8 cellular contexts compared by ENCODE assay signal in genomic region chr14:61456720-61457119, GRCh38.
DNase-seq lines count a peak whose midpoint lies in the region; ATAC-seq and TF ChIP-seq lines count a peak whose summit lies in the region.

No MANE protein-coding gene starts in this region.

- H3K27me3 Mint-ChIP-seq in HFFc6 (ENCODE audit: insufficient read depth), result peaks cover 12% of the 10 kb centered on the region

- TF ChIP-seq POLR2A in spleen (IDR thresholded peaks at IDR 0.05), result no peak

- H3K4me3 ChIP-seq in right atrium auricular region (no peak overlapping the region), spleen (no peak overlapping the region)

- DNase-seq in GM10248 (ENCODE audit: extremely low spot score) (peak; percentile 75), HFFc6 (peak; percentile 48), NCI-H1417 treated with DMSO at 0.1 percent for 48 hours (lab: John Stamatoyannopoulos, UW) (peak; percentile 21), T-helper 2 cell (peak; percentile 43 to 75 (median 70)), amniotic epithelial cell (ENCODE audit: low read depth) (peak; percentile 60), right atrium auricular region (ENCODE audit: low spot score) (peak; percentile 89), spleen (peak; percentile 88)

- CTCF ChIA-PET in GM10248 (lab: Yijun Ruan, JAX), result interaction anchor here (1.0 to 4.8 kb wide), 5 partner anchors 14 to 670 kb away, joined by 3 to 32 read pairs (median 6); no protein-coding TSS in a partner anchor

- intact Hi-C loops in spleen (cut with DNase I; ENCODE audit: low total_unique reads), result loop anchor here (5.0 kb wide), 1 partner anchor 159 kb away; no protein-coding TSS in a partner anchor

- no peaks in the 10 kb centered on the region for H3K36me3 ChIP-seq in right atrium auricular region
- peaks cover 0 to 91% (median 25%) of the 10 kb centered on the region in 6 donors for H3K36me3 ChIP-seq in spleen

- no peaks in the 10 kb centered on the region for H3K9me3 Mint-ChIP-seq in HFFc6

- peak; percentile 77 for TF ChIP-seq CTCF in GM10248 (IDR thresholded peaks at IDR 0.05; ENCODE audit: control extremely low read depth, extremely low read depth, low read depth, missing control alignments)
- peak; percentile 98 for TF ChIP-seq CTCF in HFFc6 (IDR thresholded peaks at IDR 0.05)
- TF ChIP-seq CTCF in right atrium auricular region (IDR thresholded peaks at IDR 0.05), result peak; percentile 77 to 89
- peak; percentile 43 to 90 (median 82) for TF ChIP-seq CTCF in spleen (IDR thresholded peaks at IDR 0.05 in 8 of 11, conservative IDR thresholded peaks at IDR 0.05 in 3 of 11)

- WGBS in spleen, 5 donors, result 34 to 35% (median 35%) methylated on average over 12 of the region's 12 CpGs

- no peak overlapping the region for H3K4me3 Mint-ChIP-seq in HFFc6

- no peak overlapping the region for H3K27ac Mint-ChIP-seq in HFFc6

- peaks cover 0 to 4% of the 10 kb centered on the region in 2 donors for H3K4me1 ChIP-seq in right atrium auricular region
- peaks cover 7 to 69% (median 47%) of the 10 kb centered on the region in 6 donors for H3K4me1 ChIP-seq in spleen

- POLR2A ChIA-PET in GM10248 (lab: Yijun Ruan, JAX), result no interaction called here

- H3K27me3 ChIP-seq in right atrium auricular region (no peaks in the 10 kb centered on the region), spleen (replicated peaks in 1 of 7) (no peaks in the 10 kb centered on the region)

- H3K4me1 Mint-ChIP-seq in HFFc6 (ENCODE audit: low read depth), result peaks cover 6% of the 10 kb centered on the region

- no peak for ATAC-seq in GM19328 (IDR thresholded peaks at IDR 0.05; ENCODE audit: unreplicated experiment)

- H3K27ac ChIP-seq in right atrium auricular region, result no peak overlapping the region
- no peak overlapping the region for H3K27ac ChIP-seq in spleen

- no peaks in the 10 kb centered on the region for H3K36me3 Mint-ChIP-seq in HFFc6 (ENCODE audit: low read depth)

- H3K9me3 ChIP-seq in right atrium auricular region (no peaks in the 10 kb centered on the region), spleen (no peaks in the 10 kb centered on the region)

Comparison
In these comparisons a context has a peak if more than half of its experiments do, and no peak if none do; other contexts are left out.
1. DNase-seq: peak in every context shown above with its lines; median percentile 89 in right atrium auricular region; 88 in spleen; 75 in GM10248; 70 in T-helper 2 cell; 60 in amniotic epithelial cell; 48 in HFFc6; 21 in NCI-H1417 treated with DMSO at 0.1 percent for 48 hours.